Comparison of ENCODE assay signal across 27 cellular contexts in genomic region chr6:148389086-148389485, GRCh38.
"Had no signal": no experiment of that assay in that cellular context is flagged by ENCODE, and none has a peak within 500 bp of the region (broad histone marks: within the 10 kb centered on the region; RNA-seq: fewer than 3 reads in every experiment).

No MANE protein-coding gene starts in this region.

- H3K27ac Mint-ChIP-seq: activated CD4-positive, alpha-beta T cell treated with anti-CD3 and anti-CD28 coated beads, Interleukin-2, amount 10 ng/mL, durations not matched to agents 7 days and 5 days; activated CD8-positive, alpha-beta memory T cell treated with anti-CD3 and anti-CD28 coated beads, Interleukin-2, amount 10 ng/mL, durations not matched to agents 7 days and 5 days; activated CD8-positive, alpha-beta T cell treated with anti-CD3 and anti-CD28 coated beads for 36 hours; activated naive CD4-positive, alpha-beta T cell treated with anti-CD3 and anti-CD28 coated beads, Interleukin-2, amount 50 U/mL, for 24 hours; naive B cell; stimulated activated memory B cell treated with anti-CD40 and anti-IgM and Interleukin-4, amounts not matched to agents 10 μg/mL and 1 μg/mL and 100 μg/mL, for 72 hours; T-cell; T-helper 2 cell treated with Interferon-gamma antibody and Interleukin-4, amounts not matched to agents 5 μg/mL and 100 μg/mL, for 36 hours had no signal

- H3K27me3 ChIP-seq: esophagus muscularis mucosa, gastrocnemius medialis, right lobe of liver, stomach, suprapubic skin, transverse colon had no signal

- H3K4me1 Mint-ChIP-seq: activated CD4-positive, alpha-beta T cell treated with anti-CD3 and anti-CD28 coated beads, Interleukin-2, amount 10 ng/mL, durations not matched to agents 7 days and 5 days; activated CD8-positive, alpha-beta memory T cell treated with anti-CD3 and anti-CD28 coated beads, Interleukin-2, amount 10 ng/mL, durations not matched to agents 7 days and 5 days; activated naive CD4-positive, alpha-beta T cell treated with anti-CD3 and anti-CD28 coated beads, Interleukin-2, amount 50 U/mL, for 24 hours; stimulated activated memory B cell treated with anti-CD40 and anti-IgM and Interleukin-4, amounts not matched to agents 10 μg/mL and 1 μg/mL and 100 μg/mL, for 72 hours; T-cell had no signal

- H3K27ac ChIP-seq: esophagus muscularis mucosa, gastrocnemius medialis, parathyroid adenoma, right lobe of liver, stomach, suprapubic skin, transverse colon, WERI-Rb-1 had no signal

- DNase-seq: activated CD4-positive, alpha-beta T cell treated with anti-CD3 and anti-CD28 coated beads, Interleukin-2, amount 10 ng/mL, durations not matched to agents 7 days and 5 days; activated CD4-positive, CD25-positive, alpha-beta regulatory T cell treated with anti-CD3 and anti-CD28 coated beads, Interleukin-2, amount 50 U/mL, for 72 hours; activated CD8-positive, alpha-beta memory T cell treated with anti-CD3 and anti-CD28 coated beads, Interleukin-2, amount 10 ng/mL, durations not matched to agents 7 days and 5 days; activated CD8-positive, alpha-beta T cell treated with anti-CD3 and anti-CD28 coated beads for 36 hours; activated effector memory CD4-positive, alpha-beta T cell treated with anti-CD3 and anti-CD28 coated beads, Interleukin-2, amount 50 U/mL, for 16 hours; activated T-cell treated with anti-CD3 and anti-CD28 coated beads for 4 hours; aorta; dermis blood vessel endothelial cell; effector CD8-positive, alpha-beta T cell; gastrocnemius medialis; hippocampal formation; kidney glomerular epithelial cell; naive B cell; right lobe of liver; stimulated activated CD4-positive, alpha-beta T cell treated with anti-CD3 and anti-CD28 coated beads, Interleukin-2, amount 100 ng/mL, for 24 hours; stomach; T-cell; transverse colon; WERI-Rb-1 had no signal

- H3K9me3 Mint-ChIP-seq: activated CD4-positive, alpha-beta T cell treated with anti-CD3 and anti-CD28 coated beads, Interleukin-2, amount 10 ng/mL, durations not matched to agents 7 days and 5 days; activated CD8-positive, alpha-beta T cell treated with anti-CD3 and anti-CD28 coated beads for 36 hours; activated naive CD4-positive, alpha-beta T cell treated with anti-CD3 and anti-CD28 coated beads, Interleukin-2, amount 50 U/mL, for 24 hours; stimulated activated memory B cell treated with anti-CD40 and anti-IgM and Interleukin-4, amounts not matched to agents 10 μg/mL and 1 μg/mL and 100 μg/mL, for 72 hours; T-cell; T-helper 2 cell treated with Interferon-gamma antibody and Interleukin-4, amounts not matched to agents 5 μg/mL and 100 μg/mL, for 36 hours had no signal

- ATAC-seq: activated CD8-positive, alpha-beta memory T cell treated with anti-CD3 and anti-CD28 coated beads, Interleukin-2, amount 10 ng/mL, durations not matched to agents 7 days and 5 days; activated CD8-positive, alpha-beta T cell treated with anti-CD3 and anti-CD28 coated beads for 36 hours; gastrocnemius medialis; stimulated activated memory B cell treated with anti-CD40 and anti-IgM and Interleukin-4, amounts not matched to agents 10 μg/mL and 1 μg/mL and 100 μg/mL, for 72 hours; T-cell had no signal

- H3K9me3 ChIP-seq: esophagus muscularis mucosa, gastrocnemius medialis, right lobe of liver, stomach, suprapubic skin, transverse colon had no signal

- H3K4me3 Mint-ChIP-seq: activated CD4-positive, alpha-beta T cell treated with anti-CD3 and anti-CD28 coated beads, Interleukin-2, amount 10 ng/mL, durations not matched to agents 7 days and 5 days; activated CD8-positive, alpha-beta memory T cell treated with anti-CD3 and anti-CD28 coated beads, Interleukin-2, amount 10 ng/mL, durations not matched to agents 7 days and 5 days; activated CD8-positive, alpha-beta T cell treated with anti-CD3 and anti-CD28 coated beads for 36 hours; activated naive CD4-positive, alpha-beta T cell treated with anti-CD3 and anti-CD28 coated beads, Interleukin-2, amount 50 U/mL, for 24 hours; brain; naive B cell; stimulated activated memory B cell treated with anti-CD40 and anti-IgM and Interleukin-4, amounts not matched to agents 10 μg/mL and 1 μg/mL and 100 μg/mL, for 72 hours; T-cell; T-helper 2 cell treated with Interferon-gamma antibody and Interleukin-4, amounts not matched to agents 5 μg/mL and 100 μg/mL, for 36 hours had no signal

- H3K4me3 ChIP-seq: esophagus muscularis mucosa, gastrocnemius medialis, right lobe of liver, skin epidermis, stomach, suprapubic skin, transverse colon had no signal

- H3K36me3 Mint-ChIP-seq: activated CD8-positive, alpha-beta memory T cell treated with anti-CD3 and anti-CD28 coated beads, Interleukin-2, amount 10 ng/mL, durations not matched to agents 7 days and 5 days; activated naive CD4-positive, alpha-beta T cell treated with anti-CD3 and anti-CD28 coated beads, Interleukin-2, amount 50 U/mL, for 24 hours; naive B cell; stimulated activated memory B cell treated with anti-CD40 and anti-IgM and Interleukin-4, amounts not matched to agents 10 μg/mL and 1 μg/mL and 100 μg/mL, for 72 hours; T-cell had no signal

- H3K4me1 ChIP-seq: parathyroid adenoma, transverse colon had no signal

- H3K36me3 ChIP-seq: gastrocnemius medialis, right lobe of liver had no signal
